In genomic region chr1:172154571-172154970, GRCh38 we compare ENCODE assay signal across 8 cellular contexts.
DNase-seq lines count a peak whose midpoint lies in the region; ATAC-seq, FAIRE-seq and TF ChIP-seq lines count a peak whose summit lies in the region.

No MANE protein-coding gene starts in this region.

- H3K4me1 Mint-ChIP-seq in activated naive CD8-positive, alpha-beta T cell treated with anti-CD3 and anti-CD28 coated beads for 36 hours = peaks cover 8% of the 10 kb centered on the region

- peak overlapping the region; percentile 59 for H3K4me3 Mint-ChIP-seq in activated naive CD8-positive, alpha-beta T cell treated with anti-CD3 and anti-CD28 coated beads for 36 hours

- no peaks in the 10 kb centered on the region for H3K27me3 Mint-ChIP-seq in activated naive CD8-positive, alpha-beta T cell treated with anti-CD3 and anti-CD28 coated beads for 36 hours

- FAIRE-seq in GM19239 (lab: Jason Lieb, UNC) = peak; percentile 85

- H3K4me3 ChIP-seq in AG10803 (ENCODE audit: low read length) = no peak overlapping the region

- H3K36me3 Mint-ChIP-seq in activated naive CD8-positive, alpha-beta T cell treated with anti-CD3 and anti-CD28 coated beads for 36 hours = peaks cover 6% of the 10 kb centered on the region

- no peak for TF ChIP-seq CTCF in AG10803 (conservative IDR thresholded peaks at IDR 0.05; ENCODE audit: low read length)

- ATAC-seq in HG03378 (IDR thresholded peaks at IDR 0.05; ENCODE audit: unreplicated experiment) = peak; percentile 92

- peaks cover 1% of the 10 kb centered on the region for H3K9me3 Mint-ChIP-seq in activated naive CD8-positive, alpha-beta T cell treated with anti-CD3 and anti-CD28 coated beads for 36 hours

- DNase-seq in AG10803 (ENCODE audit: low read depth) (peak; percentile 81), GM19239 (ENCODE audit: insufficient read length, low spot score) (peak; percentile 3), myocyte (ENCODE audit: low read depth) (peak; percentile 53), NCI-H1092 (lab: John Stamatoyannopoulos, UW) (no peak), NCI-H1436 (lab: John Stamatoyannopoulos, UW) (no peak), occipital lobe (lab: John Stamatoyannopoulos, UW) (no peak)
- no peak for DNase-seq in activated naive CD8-positive, alpha-beta T cell treated with anti-CD3 and anti-CD28 coated beads for 36 hours

- peak overlapping the region; percentile 97 for H3K27ac Mint-ChIP-seq in activated naive CD8-positive, alpha-beta T cell treated with anti-CD3 and anti-CD28 coated beads for 36 hours

Comparison
In these comparisons a context has a peak if more than half of its experiments do, and no peak if none do; other contexts are left out.
1. DNase-seq: peak in AG10803 (single experiment), GM19239 (single experiment) and myocyte (single experiment); none in activated naive CD8-positive, alpha-beta T cell treated with anti-CD3 and anti-CD28 coated beads for 36 hours (single experiment), NCI-H1092 (single experiment), NCI-H1436 (single experiment) and occipital lobe (single experiment).